12 cellular contexts compared by ENCODE assay signal in genomic region chr10:5594271-5595036, GRCh38.
DNase-seq lines count a peak whose midpoint lies in the region; ATAC-seq and TF ChIP-seq lines count a peak whose summit lies in the region.
"Had no signal": no experiment of that assay in that cellular context is flagged by ENCODE, and none has a peak within 500 bp of the region (broad histone marks: within the 10 kb centered on the region; RNA-seq: fewer than 3 reads in every experiment).

No MANE protein-coding gene starts in this region.

- dilution Hi-C loops in mammary epithelial cell (cut with HindIII; ENCODE audit: low sequenced_read_pairs) = loop anchor here (5.0 to 25.0 kb wide), 2 partner anchors 38 to 907 kb away; no protein-coding TSS in a partner anchor

- H3K9ac ChIP-seq in mammary epithelial cell (ENCODE audit: insufficient read depth, low read length) (no peak overlapping the region), adipocyte (ENCODE audit: low read length) (no peak overlapping the region), Karpas-422 (ENCODE audit: low read length) (no peak overlapping the region)

- H3K4me3 ChIP-seq in mammary epithelial cell (replicated peaks in 1 of 3; ENCODE audit: insufficient read depth in 1 of 3, low read depth in 2 of 3, low read length in 3 of 3) (no peak overlapping the region), breast epithelium (no peak overlapping the region), adipocyte (ENCODE audit: low read length) (no peak overlapping the region), uterus (no peak overlapping the region), Karpas-422 (ENCODE audit: low read length) (no peak overlapping the region)
- H3K4me3 ChIP-seq: thoracic aorta had no signal

- H3K79me2 ChIP-seq in mammary epithelial cell (ENCODE audit: insufficient read depth, low read length) (peaks cover 16% of the 10 kb centered on the region), Karpas-422 (ENCODE audit: low read length) (no peaks in the 10 kb centered on the region)

- peaks cover 37% of the 10 kb centered on the region for H3K4me1 ChIP-seq in mammary epithelial cell (ENCODE audit: insufficient read depth, low read length)
- H3K4me1 ChIP-seq in breast epithelium = no peaks in the 10 kb centered on the region
- peaks cover 29% of the 10 kb centered on the region for H3K4me1 ChIP-seq in adipocyte (ENCODE audit: control insufficient read depth, insufficient read depth, low read length)
- H3K4me1 ChIP-seq in uterus = no peaks in the 10 kb centered on the region
- H3K4me1 ChIP-seq in Karpas-422 (ENCODE audit: low read length) = no peaks in the 10 kb centered on the region

- H3K9me2 ChIP-seq in Karpas-422 (replicated peaks; ENCODE audit: insufficient read depth, low read length) = no peaks in the 10 kb centered on the region

- TF ChIP-seq CTCF in mammary epithelial cell (conservative IDR thresholded peaks at IDR 0.05 in 1 of 2, IDR thresholded peaks at IDR 0.05 in 1 of 2; ENCODE audit: extremely low read depth in 1 of 2, insufficient read depth in 1 of 2, low read depth in 1 of 2, low read length in 2 of 2) = no peak
- no peak for TF ChIP-seq CTCF in breast epithelium (IDR thresholded peaks at IDR 0.05)
- no peak for TF ChIP-seq CTCF in uterus (IDR thresholded peaks at IDR 0.05)

- no peaks in the 10 kb centered on the region for H4K20me1 ChIP-seq in mammary epithelial cell (ENCODE audit: insufficient read depth, low read length)
- H4K20me1 ChIP-seq in Karpas-422 (ENCODE audit: insufficient read depth, low read depth, low read length) = 0 out of 2 replicates have a peak, but pooled peaks cover 5% of the 10 kb centered on the region

- intact Hi-C loops in mammary epithelial cell (cut with micrococcal nuclease) = no loop called here
- intact Hi-C loops in breast epithelium (cut with DNase I; ENCODE audit: low total_unique reads) = no loop called here
- intact Hi-C loops in uterus (cut with DNase I; ENCODE audit: low total_unique reads) = no loop called here

- H2AFZ ChIP-seq in mammary epithelial cell (ENCODE audit: low read depth, low read length) (no peak overlapping the region), Karpas-422 (ENCODE audit: low read length) (no peak overlapping the region)

- no peaks in the 10 kb centered on the region for H3K36me3 ChIP-seq in mammary epithelial cell (ENCODE audit: insufficient read depth, low read length)
- no peaks in the 10 kb centered on the region for H3K36me3 ChIP-seq in breast epithelium
- no peaks in the 10 kb centered on the region for H3K36me3 ChIP-seq in adipocyte (ENCODE audit: control insufficient read depth, insufficient read depth, low read length, severe bottlenecking)
- no peaks in the 10 kb centered on the region for H3K36me3 ChIP-seq in uterus
- no peaks in the 10 kb centered on the region for H3K36me3 ChIP-seq in Karpas-422 (ENCODE audit: insufficient read depth, low read length)
- H3K36me3 ChIP-seq: thoracic aorta had no signal

- H3K9me3 ChIP-seq in mammary epithelial cell (replicated peaks; ENCODE audit: insufficient read depth, low read length) (no peaks in the 10 kb centered on the region), breast epithelium (no peaks in the 10 kb centered on the region), adipocyte (ENCODE audit: control insufficient read depth, low read length) (no peaks in the 10 kb centered on the region), uterus (no peaks in the 10 kb centered on the region), Karpas-422 (ENCODE audit: low read length) (no peaks in the 10 kb centered on the region)
- H3K9me3 ChIP-seq: thoracic aorta had no signal

- H3K27ac ChIP-seq in mammary epithelial cell (ENCODE audit: insufficient read depth, low read depth, low read length) = peak overlapping the region; percentile 90
- peak overlapping the region in 1 of 2 donors; percentile 4 for H3K27ac ChIP-seq in breast epithelium
- peak overlapping the region; percentile 34 to 46 for H3K27ac ChIP-seq in uterus
- H3K27ac ChIP-seq in Karpas-422 (ENCODE audit: low read length) = no peak overlapping the region
- H3K27ac ChIP-seq: thoracic aorta had no signal

- BruUV-seq in mammary epithelial cell (replicated peaks; lab: Mats Ljungman, UMichigan) = no TSS peak

- no peak for TF ChIP-seq POLR2A in breast epithelium (IDR thresholded peaks at IDR 0.05)
- no peak for TF ChIP-seq POLR2A in uterus (IDR thresholded peaks at IDR 0.05)

- WGBS in mammary epithelial cell (ENCODE audit: low coverage, missing lambda C conversion rate) = 96% methylated on average over 14 of the region's 14 CpGs

- DNase-seq in mammary epithelial cell (no peak), breast epithelium (ENCODE audit: low spot score in 2 of 2) (no peak), adipocyte (ENCODE audit: low read depth) (peak; percentile 53), iris pigment epithelial cell (ENCODE audit: low read depth) (peak; percentile 52), uterus (no peak), Karpas-422 (no peak), germinal center (ENCODE audit: low spot score) (no peak)
- DNase-seq: activated CD8-positive, alpha-beta memory T cell treated with anti-CD3 and anti-CD28 coated beads for 24 hours; NCI-H2081 treated with DMSO at 0.1 percent for 48 hours; T-helper 2 cell had no signal

- CTCF ChIA-PET in mammary epithelial cell (lab: Charles Lee; ENCODE audit: low non-redundant PET) = interaction anchor here (0.6 kb wide), 1 partner anchor 55 kb away, joined by 3 read pairs; no protein-coding TSS in a partner anchor

- H3K27me3 ChIP-seq in mammary epithelial cell (ENCODE audit: insufficient read depth, low read length) (no peaks in the 10 kb centered on the region), breast epithelium (no peaks in the 10 kb centered on the region), adipocyte (replicated peaks; ENCODE audit: control insufficient read depth, insufficient read depth, low read length) (no peaks in the 10 kb centered on the region), uterus (no peaks in the 10 kb centered on the region), Karpas-422 (ENCODE audit: low read length) (no peaks in the 10 kb centered on the region)

- in situ Hi-C loops in mammary epithelial cell (cut with MboI; ENCODE audit: low sequenced_read_pairs in 2 of 2) = no loop called here

- ATAC-seq in GM18498 (IDR thresholded peaks at IDR 0.05; ENCODE audit: unreplicated experiment) = no peak

- no peak overlapping the region for H3K4me2 ChIP-seq in mammary epithelial cell (ENCODE audit: insufficient read depth, low read depth, low read length)
- no peak overlapping the region for H3K4me2 ChIP-seq in Karpas-422 (ENCODE audit: low read depth, low read length, poor library complexity, severe bottlenecking)

Comparison
In these comparisons a context has a peak if more than half of its experiments do, and no peak if none do; other contexts are left out.
1. DNase-seq: peak in adipocyte (single experiment) and iris pigment epithelial cell (single experiment); none in mammary epithelial cell (single experiment), breast epithelium (0 of 2), uterus (0 of 2), Karpas-422 (single experiment) and germinal center (single experiment).